ENCODE assay signal across 16 cellular contexts in genomic region chr21:44901391-44902074, GRCh38. TPM values are rescaled to one million over a fixed set of nuclear protein-coding genes. Genes with fewer than 3 reads are reported as not detected.
"Had no signal": no experiment of that assay in that cellular context is flagged by ENCODE, and none has a peak within 500 bp of the region (broad histone marks: within the 10 kb centered on the region; RNA-seq: fewer than 3 reads in every experiment).

No MANE protein-coding gene starts in this region.

- H3K4me3 Mint-ChIP-seq: activated CD4-positive, alpha-beta memory T cell treated with anti-CD3 and anti-CD28 coated beads for 36 hours; activated CD4-positive, alpha-beta T cell treated with anti-CD3 and anti-CD28 coated beads for 36 hours; activated naive CD8-positive, alpha-beta T cell treated with anti-CD3 and anti-CD28 coated beads, Interleukin-2, amount 10 ng/mL, durations not matched to agents 7 days and 5 days; activated T-cell treated with anti-CD3 and anti-CD28 coated beads, Interleukin-2, amount 50 U/mL, for 72 hours; memory B cell; naive thymus-derived CD8-positive, alpha-beta T cell had no signal

- H3K9me3 ChIP-seq: right lobe of liver, thoracic aorta had no signal

- H3K36me3 ChIP-seq: brain microvascular endothelial cell, right lobe of liver, WERI-Rb-1 had no signal

- H3K27ac ChIP-seq: brain microvascular endothelial cell, epithelial cell of prostate, right lobe of liver, thoracic aorta, WERI-Rb-1 had no signal

- DNase-seq: activated CD4-positive, alpha-beta memory T cell treated with anti-CD3 and anti-CD28 coated beads for 36 hours; activated CD4-positive, alpha-beta T cell treated with anti-CD3 and anti-CD28 coated beads for 36 hours; activated gamma-delta T cell treated with Interleukin-2 at 50 U/mL for 16 hours; activated naive CD8-positive, alpha-beta T cell treated with anti-CD3 and anti-CD28 coated beads, Interleukin-2, amount 10 ng/mL, durations not matched to agents 7 days and 5 days; activated T-cell treated with anti-CD3 and anti-CD28 coated beads, Interleukin-2, amount 50 U/mL, for 72 hours; brain microvascular endothelial cell; nucleus accumbens; WERI-Rb-1 had no signal

- H3K27me3 Mint-ChIP-seq: activated CD4-positive, alpha-beta memory T cell treated with anti-CD3 and anti-CD28 coated beads for 36 hours; activated CD4-positive, alpha-beta T cell treated with anti-CD3 and anti-CD28 coated beads for 36 hours; activated naive CD8-positive, alpha-beta T cell treated with anti-CD3 and anti-CD28 coated beads, Interleukin-2, amount 10 ng/mL, durations not matched to agents 7 days and 5 days; memory B cell; naive thymus-derived CD8-positive, alpha-beta T cell had no signal

- H3K4me1 ChIP-seq: right lobe of liver had no signal

- H3K4me3 ChIP-seq: right lobe of liver, thoracic aorta had no signal

- ATAC-seq: activated CD4-positive, alpha-beta T cell treated with anti-CD3 and anti-CD28 coated beads for 36 hours; activated T-cell treated with anti-CD3 and anti-CD28 coated beads, Interleukin-2, amount 50 U/mL, for 72 hours; naive thymus-derived CD8-positive, alpha-beta T cell; right lobe of liver; SK-N-SH treated with all-trans-retinoic acid at 6 μM for 48 hours had no signal

- H3K27me3 ChIP-seq: right lobe of liver had no signal

- H3K9me3 Mint-ChIP-seq: activated CD4-positive, alpha-beta memory T cell treated with anti-CD3 and anti-CD28 coated beads for 36 hours; activated naive CD8-positive, alpha-beta T cell treated with anti-CD3 and anti-CD28 coated beads, Interleukin-2, amount 10 ng/mL, durations not matched to agents 7 days and 5 days; activated T-cell treated with anti-CD3 and anti-CD28 coated beads, Interleukin-2, amount 50 U/mL, for 72 hours; memory B cell; naive thymus-derived CD8-positive, alpha-beta T cell had no signal

- H3K27ac Mint-ChIP-seq: activated CD4-positive, alpha-beta T cell treated with anti-CD3 and anti-CD28 coated beads for 36 hours; activated naive CD8-positive, alpha-beta T cell treated with anti-CD3 and anti-CD28 coated beads, Interleukin-2, amount 10 ng/mL, durations not matched to agents 7 days and 5 days; activated T-cell treated with anti-CD3 and anti-CD28 coated beads, Interleukin-2, amount 50 U/mL, for 72 hours; memory B cell; progenitor cell of endocrine pancreas had no signal

RNA-seq across cellular contexts. Expression of gene ITGB2, which starts 19.2 kb away (rescaled TPM):
- total RNA-seq: fibroblast of lung had no signal
